In genomic region chr15:45112592-45113379, GRCh38 we compare ENCODE assay signal across 11 cellular contexts. TPM values are rescaled to one million over a fixed set of nuclear protein-coding genes. Genes with fewer than 3 reads are reported as not detected.
DNase-seq lines count a peak whose midpoint lies in the region; ATAC-seq and TF ChIP-seq lines count a peak whose summit lies in the region.
"Had no signal": no experiment of that assay in that cellular context is flagged by ENCODE, and none has a peak within 500 bp of the region (broad histone marks: within the 10 kb centered on the region; RNA-seq: fewer than 3 reads in every experiment).

No MANE protein-coding gene starts in this region.

- no peaks in the 10 kb centered on the region for H3K9me3 Mint-ChIP-seq in Caco-2 (ENCODE audit: unreplicated experiment)
- H3K9me3 Mint-ChIP-seq in IgD-negative memory B cell = no peaks in the 10 kb centered on the region
- no peaks in the 10 kb centered on the region for H3K9me3 Mint-ChIP-seq in neural crest cell

- H3K27me3 Mint-ChIP-seq in Caco-2 (ENCODE audit: insufficient read depth, unreplicated experiment) (peaks cover 4% of the 10 kb centered on the region), IgD-negative memory B cell (peaks cover 72% of the 10 kb centered on the region), neural crest cell (ENCODE audit: low read depth) (peaks cover 79% of the 10 kb centered on the region)

- no peak for ATAC-seq in HG02938 (IDR thresholded peaks at IDR 0.05; ENCODE audit: unreplicated experiment)

- intact Hi-C loops in Caco-2 (cut with micrococcal nuclease; ENCODE audit: unreplicated experiment) = no loop called here

- H3K4me3 ChIP-seq in Caco-2 (ENCODE audit: low read depth, low read length) = peak overlapping the region; percentile 31
- peak overlapping the region; percentile 35 for H3K4me3 ChIP-seq in effector memory CD4-positive, alpha-beta T cell (ENCODE audit: insufficient read depth, low read depth, low read length, poor library complexity, severe bottlenecking)

- peak overlapping the region; percentile 77 for H3K4me3 Mint-ChIP-seq in Caco-2 (ENCODE audit: unreplicated experiment)
- H3K4me3 Mint-ChIP-seq in IgD-negative memory B cell = peak overlapping the region; percentile 30 to 91 (median 60)
- H3K4me3 Mint-ChIP-seq in neural crest cell = peak overlapping the region; percentile 31

- no peaks in the 10 kb centered on the region for H3K9me3 ChIP-seq in Caco-2
- no peaks in the 10 kb centered on the region for H3K9me3 ChIP-seq in effector memory CD4-positive, alpha-beta T cell (ENCODE audit: control insufficient read depth, low read length)

- no peak overlapping the region for H3K27ac ChIP-seq in effector memory CD4-positive, alpha-beta T cell (ENCODE audit: insufficient read depth, low read length, poor library complexity, severe bottlenecking)

- H3K27ac Mint-ChIP-seq in Caco-2 (ENCODE audit: unreplicated experiment) (no peak overlapping the region), IgD-negative memory B cell (no peak overlapping the region), neural crest cell (ENCODE audit: unreplicated experiment) (no peak overlapping the region)

- BruUV-seq in Caco-2 (replicated peaks; lab: Mats Ljungman, UMichigan) = no TSS peak

- H3K4me1 Mint-ChIP-seq in Caco-2 (ENCODE audit: low read depth, unreplicated experiment) = peaks cover 10% of the 10 kb centered on the region
- H3K4me1 Mint-ChIP-seq in IgD-negative memory B cell = peaks cover 15 to 33% (median 17%) of the 10 kb centered on the region in 3 donors
- H3K4me1 Mint-ChIP-seq in neural crest cell = peaks cover 7% of the 10 kb centered on the region

- H3K36me3 ChIP-seq in Caco-2 (ENCODE audit: control insufficient read depth, insufficient read depth, low read length) = no peaks in the 10 kb centered on the region
- no peaks in the 10 kb centered on the region for H3K36me3 ChIP-seq in effector memory CD4-positive, alpha-beta T cell (ENCODE audit: control insufficient read depth, insufficient read depth, low read length)

- no peaks in the 10 kb centered on the region for H3K27me3 ChIP-seq in Caco-2 (replicated peaks; ENCODE audit: control insufficient read depth, insufficient read depth, low read length)
- peaks cover 63% of the 10 kb centered on the region for H3K27me3 ChIP-seq in effector memory CD4-positive, alpha-beta T cell (replicated peaks; ENCODE audit: control insufficient read depth, insufficient read depth, low read length, poor library complexity, severe bottlenecking)

- CTCF ChIA-PET in Caco-2 (lab: Charles Lee) = interaction anchor here (1.0 kb wide), 1 partner anchor 144 kb away, joined by 5 read pairs; no protein-coding TSS in a partner anchor

- H3K4me1 ChIP-seq in Caco-2 = peaks cover 2% of the 10 kb centered on the region; the same call in 1 of the 2 replicates
- H3K4me1 ChIP-seq in effector memory CD4-positive, alpha-beta T cell (ENCODE audit: control insufficient read depth, insufficient read depth, low read length, poor library complexity, severe bottlenecking) = peaks cover 41% of the 10 kb centered on the region

- H3K36me3 Mint-ChIP-seq in Caco-2 (ENCODE audit: insufficient read depth, unreplicated experiment) (peaks cover 8% of the 10 kb centered on the region), IgD-negative memory B cell (no peaks in the 10 kb centered on the region), neural crest cell (ENCODE audit: low read depth) (no peaks in the 10 kb centered on the region)

- POLR2A ChIA-PET in Caco-2 (lab: Charles Lee) = no interaction called here

- TF ChIP-seq CTCF in Caco-2 (IDR thresholded peaks at IDR 0.05; ENCODE audit: insufficient read depth in 1 of 2, low read depth in 1 of 2, low read length in 1 of 2, severe bottlenecking in 1 of 2, unreplicated experiment in 1 of 2) = no peak
- TF ChIP-seq CTCF in neural crest cell (conservative IDR thresholded peaks at IDR 0.05) = no peak

- no peak for DNase-seq in Caco-2
- DNase-seq in effector memory CD4-positive, alpha-beta T cell = no peak
- no peak for DNase-seq in neural crest cell (ENCODE audit: low read depth, low spot score)
- DNase-seq in C1 segment of cervical spinal cord (lab: John Stamatoyannopoulos, UW) = no peak
- DNase-seq in RKO (ENCODE audit: low spot score) = no peak
- no peak for DNase-seq in medulla oblongata (ENCODE audit: extremely low spot score)
- DNase-seq: stimulated activated CD4-positive, alpha-beta T cell treated with anti-CD3 and anti-CD28 coated beads, Interleukin-1b, Interleukin-23, amount 100 ng/mL, for 48 hours had no signal

RNA-seq across cellular contexts. Expression of gene DUOX2, which starts 1.2 kb away (rescaled TPM):
- total RNA-seq in Caco-2 (2022) (6.9 and 8.3 TPM in 2 replicates), neural crest cell (0.02 TPM in 1 of 2 replicates, not detected in the other)
- polyA plus RNA-seq in IgD-negative memory B cell = not detected
- total RNA-seq: LHCN-M2; T-helper 1 cell treated with Interleukin-12 subunit alpha and Interleukin-12 subunit beta and Interleukin-4 antibody, amounts not matched to agents 30 ng/mL and 1 ng/mL, for 36 hours had no signal

RNA-seq across cellular contexts. Expression of gene DUOXA2, which starts 1.3 kb away (rescaled TPM):
- total RNA-seq in Caco-2 (2022) (1.5 and 1.6 TPM in 2 replicates), neural crest cell (not detected in 2 replicates)
- polyA plus RNA-seq in IgD-negative memory B cell = not detected
- total RNA-seq: LHCN-M2; T-helper 1 cell treated with Interleukin-12 subunit alpha and Interleukin-12 subunit beta and Interleukin-4 antibody, amounts not matched to agents 30 ng/mL and 1 ng/mL, for 36 hours had no signal

RNA-seq across cellular contexts. Expression of gene DUOXA1, which starts 16.9 kb away (rescaled TPM):
- total RNA-seq in Caco-2 (2022) (0.39 TPM in 1 of 2 replicates, not detected in the other), neural crest cell (not detected in 2 replicates)
- not detected for polyA plus RNA-seq in IgD-negative memory B cell
- total RNA-seq: LHCN-M2 had no signal

RNA-seq across cellular contexts. Expression of gene DUOX1, which starts 17.0 kb away (rescaled TPM):
- total RNA-seq in Caco-2 (2022) (0.14 and 0.56 TPM in 2 replicates), neural crest cell (not detected in 2 replicates)
- polyA plus RNA-seq in IgD-negative memory B cell = 1.4 TPM
